39 cellular contexts compared by ENCODE assay signal in the genomic region with DNA sequence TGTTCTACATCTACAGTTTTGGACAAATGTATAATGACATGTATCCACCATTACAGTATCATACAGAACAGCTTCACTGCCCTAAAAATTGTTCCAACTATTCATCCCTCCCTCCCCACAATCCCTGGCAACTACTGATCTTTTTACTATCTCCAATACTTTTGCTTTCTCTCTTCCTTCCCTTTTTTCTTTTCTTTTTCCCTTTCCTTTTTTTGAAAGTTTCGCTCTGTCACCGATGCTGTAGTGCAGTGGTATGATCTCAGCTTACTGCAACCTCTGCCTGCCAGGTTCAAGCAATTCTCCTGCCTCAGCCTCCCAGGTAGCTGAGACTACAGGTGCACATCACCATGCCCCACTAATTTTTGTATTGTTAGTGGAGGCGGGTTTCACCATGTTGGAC. TPM values are rescaled to one million over a fixed set of nuclear protein-coding genes. Genes with fewer than 3 reads are reported as not detected.
"Had no signal": no experiment of that assay in that cellular context is flagged by ENCODE, and none has a peak within 500 bp of the region (broad histone marks: within the 10 kb centered on the region; RNA-seq: fewer than 3 reads in every experiment).

No MANE protein-coding gene starts in this region.

- H3K4me1 Mint-ChIP-seq: activated T-helper 17 cell treated with anti-CD3 and anti-CD28 coated beads, Interleukin-2, amount 50 U/mL, for 72 hours had no signal

- H3K4me1 ChIP-seq: adrenal gland, breast epithelium had no signal

- H3K27ac Mint-ChIP-seq: activated B cell treated with CpG ODN at 0.5 μM for 24 hours; activated CD4-positive, alpha-beta memory T cell treated with anti-CD3 and anti-CD28 coated beads for 36 hours; activated CD4-positive, alpha-beta T cell treated with anti-CD3 and anti-CD28 coated beads, Interleukin-2, amount 10 ng/mL, durations not matched to agents 24 days and 14 days; activated CD8-positive, alpha-beta T cell treated with anti-CD3 and anti-CD28 coated beads for 36 hours; activated naive CD4-positive, alpha-beta T cell treated with anti-CD3 and anti-CD28 coated beads for 36 hours; activated naive CD8-positive, alpha-beta T cell treated with anti-CD3 and anti-CD28 coated beads for 36 hours; activated T-cell treated with anti-CD3 and anti-CD28 coated beads, Interleukin-2, amount 50 U/mL, for 72 hours; activated T-helper 1 cell treated with anti-CD3 and anti-CD28 coated beads, Interleukin-12 subunit alpha, Interleukin-12 subunit beta, Interleukin-2, Interleukin-4 antibody, amounts not matched to agents 30 ng/mL and 10 ng/mL and 1 ng/mL, durations not matched to agents 14 hours and 24 hours and 36 hours; activated T-helper 17 cell treated with anti-CD3 and anti-CD28 coated beads, Interleukin-2, amount 50 U/mL, for 72 hours; T-helper 2 cell treated with Interferon-gamma antibody and Interleukin-4, amounts not matched to agents 5 μg/mL and 100 μg/mL, for 36 hours had no signal

- H3K27ac ChIP-seq: adrenal gland, body of pancreas, brain microvascular endothelial cell, breast epithelium, VCaP had no signal

- H3K4me3 Mint-ChIP-seq: activated CD4-positive, alpha-beta memory T cell treated with anti-CD3 and anti-CD28 coated beads for 36 hours; activated CD4-positive, alpha-beta T cell treated with anti-CD3 and anti-CD28 coated beads, Interleukin-2, amount 10 ng/mL, durations not matched to agents 24 days and 14 days; activated CD8-positive, alpha-beta T cell treated with anti-CD3 and anti-CD28 coated beads for 36 hours; activated naive CD4-positive, alpha-beta T cell treated with anti-CD3 and anti-CD28 coated beads for 36 hours; activated T-cell treated with anti-CD3 and anti-CD28 coated beads, Interleukin-2, amount 50 U/mL, for 4 hours; activated T-helper 17 cell treated with anti-CD3 and anti-CD28 coated beads, Interleukin-2, amount 50 U/mL, for 72 hours; T-helper 2 cell treated with Interferon-gamma antibody and Interleukin-4, amounts not matched to agents 5 μg/mL and 100 μg/mL, for 36 hours had no signal

- H3K27me3 ChIP-seq: adrenal gland, body of pancreas, brain microvascular endothelial cell, breast epithelium had no signal

- DNase-seq: activated B cell treated with CpG ODN at 0.5 μM for 24 hours; activated CD4-positive, alpha-beta memory T cell treated with anti-CD3 and anti-CD28 coated beads for 36 hours; activated CD4-positive, alpha-beta T cell treated with anti-CD3 and anti-CD28 coated beads for 4 hours; activated CD4-positive, alpha-beta T cell treated with anti-CD3 and anti-CD28 coated beads, Interleukin-2, amount 10 ng/mL, durations not matched to agents 24 days and 14 days; activated CD4-positive, alpha-beta T cell treated with anti-CD3 and anti-CD28 coated beads, Interleukin-2, amount 50 U/mL, for 1 hour; activated CD4-positive, alpha-beta T cell treated with anti-CD3 and anti-CD28 coated beads, Interleukin-2, amount 50 U/mL, for 4 hours; activated CD4-positive, CD25-positive, alpha-beta regulatory T cell treated with anti-CD3 and anti-CD28 coated beads, Interleukin-2, amount 50 U/mL, for 72 hours; activated CD8-positive, alpha-beta memory T cell treated with anti-CD3 and anti-CD28 coated beads, Interleukin-2, amount 50 U/mL, for 4 hours; activated CD8-positive, alpha-beta T cell treated with anti-CD3 and anti-CD28 coated beads for 36 hours; activated effector memory CD4-positive, alpha-beta T cell treated with anti-CD3 and anti-CD28 coated beads, Interleukin-2, amount 50 U/mL, for 16 hours; activated gamma-delta T cell treated with Interleukin-2 at 50 U/mL for 16 hours; activated naive CD4-positive, alpha-beta T cell; activated naive CD4-positive, alpha-beta T cell treated with anti-CD3 and anti-CD28 coated beads for 36 hours; activated naive CD4-positive, alpha-beta T cell treated with anti-CD3 and anti-CD28 coated beads, Interleukin-2, amount 50 U/mL, for 16 hours; activated naive CD8-positive, alpha-beta T cell treated with anti-CD3 and anti-CD28 coated beads for 36 hours; activated T-cell treated with anti-CD3 and anti-CD28 coated beads for 4 hours; activated T-cell treated with anti-CD3 and anti-CD28 coated beads, Interleukin-2, amount 50 U/mL, for 1 hour; activated T-cell treated with anti-CD3 and anti-CD28 coated beads, Interleukin-2, amount 50 U/mL, for 4 hours; activated T-cell treated with anti-CD3 and anti-CD28 coated beads, Interleukin-2, amount 50 U/mL, for 72 hours; adrenal gland; amniotic stem cell; aorta; body of pancreas; brain microvascular endothelial cell; central memory CD4-positive, alpha-beta T cell; T-helper 2 cell; T-helper 9 cell had no signal

- H3K27me3 Mint-ChIP-seq: activated B cell treated with CpG ODN at 0.5 μM for 24 hours; activated CD4-positive, alpha-beta memory T cell treated with anti-CD3 and anti-CD28 coated beads for 36 hours; activated CD8-positive, alpha-beta T cell treated with anti-CD3 and anti-CD28 coated beads for 36 hours; activated naive CD8-positive, alpha-beta T cell treated with anti-CD3 and anti-CD28 coated beads for 36 hours; activated T-helper 17 cell treated with anti-CD3 and anti-CD28 coated beads, Interleukin-2, amount 50 U/mL, for 72 hours had no signal

- H3K36me3 Mint-ChIP-seq: activated CD4-positive, alpha-beta memory T cell treated with anti-CD3 and anti-CD28 coated beads for 36 hours; activated naive CD4-positive, alpha-beta T cell treated with anti-CD3 and anti-CD28 coated beads, Interleukin-2, amount 50 U/mL, for 72 hours had no signal

- FAIRE-seq: astrocyte, TTC549 had no signal

- H3K9me3 ChIP-seq: adrenal gland, body of pancreas, breast epithelium had no signal

- H3K4me3 ChIP-seq: adrenal gland, body of pancreas, breast epithelium had no signal

- H3K36me3 ChIP-seq: adrenal gland, brain microvascular endothelial cell, breast epithelium had no signal

- H3K9me3 Mint-ChIP-seq: activated B cell treated with CpG ODN at 0.5 μM for 24 hours; activated CD4-positive, alpha-beta T cell treated with anti-CD3 and anti-CD28 coated beads, Interleukin-2, amount 10 ng/mL, durations not matched to agents 24 days and 14 days; activated CD8-positive, alpha-beta T cell treated with anti-CD3 and anti-CD28 coated beads for 36 hours; activated naive CD4-positive, alpha-beta T cell treated with anti-CD3 and anti-CD28 coated beads for 36 hours; activated naive CD4-positive, alpha-beta T cell treated with anti-CD3 and anti-CD28 coated beads, Interleukin-2, amount 50 U/mL, for 72 hours; activated naive CD8-positive, alpha-beta T cell treated with anti-CD3 and anti-CD28 coated beads for 36 hours; activated T-cell treated with anti-CD3 and anti-CD28 coated beads, Interleukin-2, amount 50 U/mL, for 4 hours; activated T-cell treated with anti-CD3 and anti-CD28 coated beads, Interleukin-2, amount 50 U/mL, for 72 hours; activated T-helper 1 cell treated with anti-CD3 and anti-CD28 coated beads, Interleukin-12 subunit alpha, Interleukin-12 subunit beta, Interleukin-2, Interleukin-4 antibody, amounts not matched to agents 30 ng/mL and 10 ng/mL and 1 ng/mL, durations not matched to agents 14 hours and 24 hours and 36 hours; activated T-helper 17 cell treated with anti-CD3 and anti-CD28 coated beads, Interleukin-2, amount 50 U/mL, for 72 hours; T-helper 2 cell treated with Interferon-gamma antibody and Interleukin-4, amounts not matched to agents 5 μg/mL and 100 μg/mL, for 36 hours had no signal

RNA-seq across cellular contexts. Expression of a gene that starts 23.2 kb away (rescaled TPM):
- total RNA-seq: activated B cell treated with CpG ODN at 0.5 μM for 24 hours; activated CD4-positive, alpha-beta memory T cell treated with anti-CD3 and anti-CD28 coated beads for 36 hours; activated CD4-positive, alpha-beta T cell treated with anti-CD3 and anti-CD28 coated beads, Interleukin-2, amount 10 ng/mL, durations not matched to agents 24 days and 14 days; activated CD8-positive, alpha-beta memory T cell treated with anti-CD3 and anti-CD28 coated beads for 36 hours; activated CD8-positive, alpha-beta T cell treated with anti-CD3 and anti-CD28 coated beads for 36 hours; activated naive CD4-positive, alpha-beta T cell treated with anti-CD3 and anti-CD28 coated beads for 36 hours; activated naive CD4-positive, alpha-beta T cell treated with anti-CD3 and anti-CD28 coated beads, Interleukin-2, amount 50 U/mL, for 72 hours; activated naive CD8-positive, alpha-beta T cell treated with anti-CD3 and anti-CD28 coated beads for 36 hours; activated T-cell treated with anti-CD3 and anti-CD28 coated beads, Interleukin-2, amount 50 U/mL, for 4 hours; activated T-cell treated with anti-CD3 and anti-CD28 coated beads, Interleukin-2, amount 50 U/mL, for 72 hours; activated T-helper 1 cell treated with anti-CD3 and anti-CD28 coated beads, Interleukin-12 subunit alpha, Interleukin-12 subunit beta, Interleukin-2, Interleukin-4 antibody, amounts not matched to agents 30 ng/mL and 10 ng/mL and 1 ng/mL, durations not matched to agents 14 hours and 24 hours and 36 hours; activated T-helper 17 cell treated with anti-CD3 and anti-CD28 coated beads, Interleukin-2, amount 50 U/mL, for 72 hours; adrenal gland; aorta; astrocyte; body of pancreas; cardiac septum; chondrocyte; T-helper 1 cell treated with Interleukin-12 subunit alpha and Interleukin-12 subunit beta and Interleukin-4 antibody, amounts not matched to agents 30 ng/mL and 1 ng/mL, for 36 hours had no signal

RNA-seq across cellular contexts. Expression of a gene that starts 30.4 kb away (rescaled TPM):
- total RNA-seq: activated B cell treated with CpG ODN at 0.5 μM for 24 hours; activated CD4-positive, alpha-beta T cell treated with anti-CD3 and anti-CD28 coated beads, Interleukin-2, amount 10 ng/mL, durations not matched to agents 24 days and 14 days; activated CD8-positive, alpha-beta memory T cell treated with anti-CD3 and anti-CD28 coated beads for 36 hours; activated CD8-positive, alpha-beta T cell treated with anti-CD3 and anti-CD28 coated beads for 36 hours; activated naive CD4-positive, alpha-beta T cell treated with anti-CD3 and anti-CD28 coated beads for 36 hours; activated naive CD4-positive, alpha-beta T cell treated with anti-CD3 and anti-CD28 coated beads, Interleukin-2, amount 50 U/mL, for 72 hours; activated naive CD8-positive, alpha-beta T cell treated with anti-CD3 and anti-CD28 coated beads for 36 hours; activated T-cell treated with anti-CD3 and anti-CD28 coated beads, Interleukin-2, amount 50 U/mL, for 4 hours; activated T-helper 17 cell treated with anti-CD3 and anti-CD28 coated beads, Interleukin-2, amount 50 U/mL, for 72 hours; astrocyte; T-helper 1 cell treated with Interleukin-12 subunit alpha and Interleukin-12 subunit beta and Interleukin-4 antibody, amounts not matched to agents 30 ng/mL and 1 ng/mL, for 36 hours had no signal
